Comparison of ENCODE assay signal across 11 cellular contexts in the genomic region with DNA sequence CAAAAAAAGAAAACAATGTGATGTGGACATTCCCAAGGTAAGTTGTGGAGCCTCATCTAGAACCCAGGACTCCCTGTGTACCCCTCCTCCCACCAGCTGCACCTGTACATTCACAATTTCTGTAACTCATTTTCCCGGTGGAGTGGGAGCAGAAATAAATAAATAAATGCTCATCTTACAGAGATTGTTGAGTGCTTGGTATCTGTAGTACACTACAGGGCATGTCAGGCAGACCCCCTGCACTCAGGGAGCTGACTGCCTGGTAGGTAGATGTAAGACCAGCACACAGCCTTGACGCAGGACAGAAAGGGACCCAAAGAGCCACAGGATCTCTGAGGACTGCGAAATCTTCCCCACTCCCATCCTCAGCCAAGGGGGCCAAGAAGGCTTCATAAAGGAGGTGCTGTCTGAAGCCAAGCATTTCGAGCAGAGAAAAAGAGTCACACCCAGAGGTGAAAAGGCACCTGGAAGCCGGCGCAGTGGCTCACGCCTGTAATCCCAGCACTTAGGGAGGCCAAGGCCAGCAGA. TPM values are rescaled to one million over a fixed set of nuclear protein-coding genes. Genes with fewer than 3 reads are reported as not detected.
DNase-seq lines count a peak whose midpoint lies in the region; ATAC-seq, FAIRE-seq and TF ChIP-seq lines count a peak whose summit lies in the region.
"Had no signal": no experiment of that assay in that cellular context is flagged by ENCODE, and none has a peak within 500 bp of the region (broad histone marks: within the 10 kb centered on the region; RNA-seq: fewer than 3 reads in every experiment).

No MANE protein-coding gene starts in this region.

- H3K4me1 ChIP-seq in Panc1 (ENCODE audit: control insufficient read depth, insufficient read depth, low read length): peaks cover 13% of the 10 kb centered on the region
- peaks cover 27 to 65% (median 46%) of the 10 kb centered on the region in 6 donors for H3K4me1 ChIP-seq in spleen

- no peak for FAIRE-seq in urothelium cell line (lab: Jason Lieb, UNC)

- H3K9me3 ChIP-seq in Panc1 (ENCODE audit: control insufficient read depth, insufficient read depth, low read depth, low read length): no peaks in the 10 kb centered on the region
- no peaks in the 10 kb centered on the region for H3K9me3 ChIP-seq in spleen

- H3K36me3 Mint-ChIP-seq in activated naive CD4-positive, alpha-beta T cell treated with anti-CD3 and anti-CD28 coated beads for 36 hours (ENCODE audit: low read depth): peaks cover 26% of the 10 kb centered on the region
- peaks cover 41% of the 10 kb centered on the region for H3K36me3 Mint-ChIP-seq in activated naive CD4-positive, alpha-beta T cell treated with anti-CD3 and anti-CD28 coated beads, Interleukin-2, amount 10 ng/mL, durations not matched to agents 7 days and 5 days

- H3K27ac ChIP-seq in Panc1 (ENCODE audit: low read length) (no peak overlapping the region), spleen (peak overlapping the region in 5 of 8 donors; percentile 36 to 63 (median 58))

- no peak overlapping the region for H3K4me3 Mint-ChIP-seq in activated naive CD4-positive, alpha-beta T cell treated with anti-CD3 and anti-CD28 coated beads for 36 hours
- H3K4me3 Mint-ChIP-seq in activated naive CD4-positive, alpha-beta T cell treated with anti-CD3 and anti-CD28 coated beads, Interleukin-2, amount 10 ng/mL, durations not matched to agents 7 days and 5 days: no peak overlapping the region
- H3K4me3 Mint-ChIP-seq: activated B cell treated with CpG ODN at 0.5 μM for 24 hours; stimulated activated effector memory CD8-positive, alpha-beta T cell treated with anti-CD3 and anti-CD28 coated beads, Interleukin-12 subunit alpha, Interleukin-12 subunit beta, amount 100 ng/mL, for 72 hours had no signal

- no peak for DNase-seq in activated naive CD4-positive, alpha-beta T cell treated with anti-CD3 and anti-CD28 coated beads for 36 hours
- no peak for DNase-seq in activated naive CD4-positive, alpha-beta T cell treated with anti-CD3 and anti-CD28 coated beads, Interleukin-2, amount 10 ng/mL, durations not matched to agents 7 days and 5 days
- DNase-seq in Panc1 (ENCODE audit: low read depth, low spot score): no peak
- DNase-seq in epithelial cell of esophagus (ENCODE audit: low read depth): peak; percentile 20
- no peak for DNase-seq in spleen
- DNase-seq in H4 (ENCODE audit: low spot score): no peak
- DNase-seq in urothelium cell line (ENCODE audit: low spot score): no peak
- DNase-seq in NOMO-1 treated with dmso at 0.1 percent for 144 hours (lab: John Stamatoyannopoulos, UW; ENCODE audit: unreplicated experiment): no peak
- DNase-seq: activated B cell treated with CpG ODN at 0.5 μM for 24 hours had no signal

- WGBS in spleen, 5 donors: 76 to 91% (median 88%) methylated on average over 7 of the region's 7 CpGs

- no peaks in the 10 kb centered on the region for H3K27me3 Mint-ChIP-seq in activated naive CD4-positive, alpha-beta T cell treated with anti-CD3 and anti-CD28 coated beads for 36 hours (ENCODE audit: low read depth)
- H3K27me3 Mint-ChIP-seq in activated naive CD4-positive, alpha-beta T cell treated with anti-CD3 and anti-CD28 coated beads, Interleukin-2, amount 10 ng/mL, durations not matched to agents 7 days and 5 days: peaks cover 4% of the 10 kb centered on the region
- H3K27me3 Mint-ChIP-seq: activated B cell treated with CpG ODN at 0.5 μM for 24 hours had no signal

- BruUV-seq in Panc1 (replicated peaks; lab: Mats Ljungman, UMichigan): no TSS peak

- ATAC-seq in Panc1: peak; percentile 43

- H3K27me3 ChIP-seq in Panc1 (ENCODE audit: control insufficient read depth, insufficient read depth, low read length) (no peaks in the 10 kb centered on the region), spleen (replicated peaks in 1 of 7) (no peaks in the 10 kb centered on the region)

- in situ Hi-C loops in Panc1 (cut with HindIII; ENCODE audit: low pct_unique_long_range_greater_than_20kb, low sequenced_read_pairs): no loop called here

- TF ChIP-seq CTCF in Panc1 (IDR thresholded peaks at IDR 0.05) (no peak), epithelial cell of esophagus (IDR thresholded peaks at IDR 0.05; ENCODE audit: insufficient read depth, low read depth, low read length, missing control alignments) (no peak), spleen (IDR thresholded peaks at IDR 0.05 in 8 of 11, conservative IDR thresholded peaks at IDR 0.05 in 3 of 11) (no peak)

- H3K9me3 Mint-ChIP-seq in activated naive CD4-positive, alpha-beta T cell treated with anti-CD3 and anti-CD28 coated beads for 36 hours: no peaks in the 10 kb centered on the region
- no peaks in the 10 kb centered on the region for H3K9me3 Mint-ChIP-seq in activated naive CD4-positive, alpha-beta T cell treated with anti-CD3 and anti-CD28 coated beads, Interleukin-2, amount 10 ng/mL, durations not matched to agents 7 days and 5 days
- H3K9me3 Mint-ChIP-seq: activated B cell treated with CpG ODN at 0.5 μM for 24 hours; stimulated activated effector memory CD8-positive, alpha-beta T cell treated with anti-CD3 and anti-CD28 coated beads, Interleukin-12 subunit alpha, Interleukin-12 subunit beta, amount 100 ng/mL, for 72 hours had no signal

- peak overlapping the region; percentile 36 for H3K27ac Mint-ChIP-seq in activated naive CD4-positive, alpha-beta T cell treated with anti-CD3 and anti-CD28 coated beads for 36 hours
- no peak overlapping the region for H3K27ac Mint-ChIP-seq in activated naive CD4-positive, alpha-beta T cell treated with anti-CD3 and anti-CD28 coated beads, Interleukin-2, amount 10 ng/mL, durations not matched to agents 7 days and 5 days
- H3K27ac Mint-ChIP-seq: stimulated activated effector memory CD8-positive, alpha-beta T cell treated with anti-CD3 and anti-CD28 coated beads, Interleukin-12 subunit alpha, Interleukin-12 subunit beta, amount 100 ng/mL, for 72 hours had no signal

- no peak overlapping the region for H3K4me3 ChIP-seq in Panc1 (ENCODE audit: low read depth in 2 of 2, low read length in 2 of 2)
- H3K4me3 ChIP-seq in epithelial cell of esophagus (ENCODE audit: low read length): no peak overlapping the region
- H3K4me3 ChIP-seq in spleen: no peak overlapping the region

- CTCF ChIA-PET in activated naive CD4-positive, alpha-beta T cell treated with anti-CD3 and anti-CD28 coated beads for 36 hours (lab: Charles Lee): interaction anchor here (0.7 to 3.6 kb wide), 20 partner anchors 9 to 223 kb away, joined by 3 to 42 read pairs (median 4); partner anchors contain the start of genes ACLY and GAST
- CTCF ChIA-PET in activated naive CD4-positive, alpha-beta T cell treated with anti-CD3 and anti-CD28 coated beads, Interleukin-2, amount 10 ng/mL, durations not matched to agents 7 days and 5 days (lab: Charles Lee): interaction anchor here (0.6 to 2.1 kb wide), 16 partner anchors 10 to 179 kb away, joined by 3 to 19 read pairs (median 5); no protein-coding TSS in a partner anchor
- CTCF ChIA-PET in Panc1 (lab: Charles Lee): interaction anchor here (0.6 to 1.3 kb wide), 3 partner anchors 29 to 876 kb away, joined by 3 read pairs; no protein-coding TSS in a partner anchor

- H3K36me3 ChIP-seq in Panc1 (ENCODE audit: control insufficient read depth, insufficient read depth, low read length): peaks cover 18% of the 10 kb centered on the region
- peaks cover 3 to 55% (median 53%) of the 10 kb centered on the region in 6 donors for H3K36me3 ChIP-seq in spleen

- POLR2A ChIA-PET in Panc1 (lab: Charles Lee): no interaction called here

- no peak for TF ChIP-seq POLR2A in spleen (IDR thresholded peaks at IDR 0.05)

- intact Hi-C loops in activated naive CD4-positive, alpha-beta T cell treated with anti-CD3 and anti-CD28 coated beads for 36 hours (cut with micrococcal nuclease): no loop called here
- intact Hi-C loops in Panc1 (cut with micrococcal nuclease; ENCODE audit: unreplicated experiment): no loop called here
- intact Hi-C loops in spleen (cut with DNase I; ENCODE audit: low total_unique reads): no loop called here

- peaks cover 22% of the 10 kb centered on the region for H3K4me1 Mint-ChIP-seq in activated naive CD4-positive, alpha-beta T cell treated with anti-CD3 and anti-CD28 coated beads for 36 hours (ENCODE audit: low read depth)
- peaks cover 38% of the 10 kb centered on the region for H3K4me1 Mint-ChIP-seq in activated naive CD4-positive, alpha-beta T cell treated with anti-CD3 and anti-CD28 coated beads, Interleukin-2, amount 10 ng/mL, durations not matched to agents 7 days and 5 days

RNA-seq across cellular contexts. Expression of gene EIF1, which starts 6.5 kb away (rescaled TPM):
- total RNA-seq in activated naive CD4-positive, alpha-beta T cell treated with anti-CD3 and anti-CD28 coated beads for 36 hours: 1,000 to 10,000 TPM; 1,206 to 1,253 TPM
- total RNA-seq in Panc1 (2021; ENCODE audit: unreplicated experiment) (747 TPM), spleen (100 to 1,000 TPM; 313 to 897 (median 665) TPM)
- 685 TPM for polyA plus RNA-seq in Panc1 (2012; ENCODE audit: insufficient read length)
- 100 to 1,000 TPM; 560 to 722 (median 560) TPM for polyA plus RNA-seq in spleen
- 86.6 and 90.0 TPM in 2 replicates for total RNA-seq in H4 (2014; rRNA removed; shearing (Covaris generic))

RNA-seq across cellular contexts. Expression of gene GAST, which starts 16.9 kb away (rescaled TPM):
- not detected for total RNA-seq in activated naive CD4-positive, alpha-beta T cell treated with anti-CD3 and anti-CD28 coated beads for 36 hours
- total RNA-seq in Panc1 (2021; ENCODE audit: unreplicated experiment) (not detected), spleen (not detected)
- polyA plus RNA-seq in Panc1 (2012; ENCODE audit: insufficient read length): not detected
- polyA plus RNA-seq in spleen: not detected
- not detected in 2 replicates for total RNA-seq in H4 (2014; rRNA removed; shearing (Covaris generic))
- total RNA-seq: activated B cell treated with CpG ODN at 0.5 μM for 24 hours, glomerular endothelial cell had no signal

RNA-seq across cellular contexts. Expression of gene HAP1, which starts 39.2 kb away (rescaled TPM):
- total RNA-seq in activated naive CD4-positive, alpha-beta T cell treated with anti-CD3 and anti-CD28 coated beads for 36 hours: not detected
- 11.6 TPM for total RNA-seq in Panc1 (2021; ENCODE audit: unreplicated experiment)
- polyA plus RNA-seq in Panc1 (2012; ENCODE audit: insufficient read length): 16.4 TPM
- total RNA-seq in spleen: 1 to 10 TPM in 5 of 7 donors, under 1 TPM in 2; 0.83 to 8.4 (median 1.7) TPM
- polyA plus RNA-seq in spleen: under 1 TPM; 0.33 to 0.58 (median 0.54) TPM
- 0.06 TPM in 1 of 2 replicates, not detected in the other for total RNA-seq in H4 (2014; rRNA removed; shearing (Covaris generic))
